In genomic region chr2:48356701-48357322, GRCh38 we compare ENCODE assay signal across 9 cellular contexts. TPM values are rescaled to one million over a fixed set of nuclear protein-coding genes. Genes with fewer than 3 reads are reported as not detected.
DNase-seq lines count a peak whose midpoint lies in the region; ATAC-seq and TF ChIP-seq lines count a peak whose summit lies in the region.
"Had no signal": no experiment of that assay in that cellular context is flagged by ENCODE, and none has a peak within 500 bp of the region (broad histone marks: within the 10 kb centered on the region; RNA-seq: fewer than 3 reads in every experiment).

No MANE protein-coding gene starts in this region.

- ATAC-seq in HG02885 (IDR thresholded peaks at IDR 0.05; ENCODE audit: poor library complexity, unreplicated experiment) (peak; percentile 71), heart right ventricle (no peak)
- ATAC-seq in effector memory CD8-positive, alpha-beta T cell (replicated peaks) = peak; percentile 94

- H3K36me3 Mint-ChIP-seq in activated T-cell treated with anti-CD3 and anti-CD28 coated beads, Interleukin-2, amount 50 U/mL, for 24 hours (ENCODE audit: low read depth) = peaks cover 80% of the 10 kb centered on the region
- peaks cover 29% of the 10 kb centered on the region for H3K36me3 Mint-ChIP-seq in effector memory CD8-positive, alpha-beta T cell (ENCODE audit: insufficient read depth)

- H3K36me3 ChIP-seq in heart right ventricle = peaks cover 0 to 14% (median 0%) of the 10 kb centered on the region in 9 donors

- peak overlapping the region in 3 of 10 donors; percentile 11 to 76 (median 44) for H3K27ac ChIP-seq in heart right ventricle

- peaks cover 3% of the 10 kb centered on the region for H3K9me3 Mint-ChIP-seq in activated T-cell treated with anti-CD3 and anti-CD28 coated beads, Interleukin-2, amount 50 U/mL, for 24 hours
- H3K9me3 Mint-ChIP-seq in effector memory CD8-positive, alpha-beta T cell = no peaks in the 10 kb centered on the region

- 54 to 57% methylated on average over 5 of the region's 5 CpGs for WGBS in heart right ventricle, 2 donors

- no peak overlapping the region for H3K4me3 ChIP-seq in heart right ventricle

- no peak for TF ChIP-seq CTCF in heart right ventricle (IDR thresholded peaks at IDR 0.05)

- peak overlapping the region; percentile 91 for H3K27ac Mint-ChIP-seq in activated T-cell treated with anti-CD3 and anti-CD28 coated beads, Interleukin-2, amount 50 U/mL, for 24 hours
- peak overlapping the region; percentile 80 to 97 for H3K27ac Mint-ChIP-seq in effector memory CD8-positive, alpha-beta T cell

- H3K4me1 Mint-ChIP-seq in activated T-cell treated with anti-CD3 and anti-CD28 coated beads, Interleukin-2, amount 50 U/mL, for 24 hours (ENCODE audit: low read depth) = peaks cover 65% of the 10 kb centered on the region
- peaks cover 39 to 60% of the 10 kb centered on the region in 2 donors for H3K4me1 Mint-ChIP-seq in effector memory CD8-positive, alpha-beta T cell (ENCODE audit: low read depth in 2 of 2)

- H3K27me3 ChIP-seq in heart right ventricle = no peaks in the 10 kb centered on the region

- no peaks in the 10 kb centered on the region for H3K27me3 Mint-ChIP-seq in activated T-cell treated with anti-CD3 and anti-CD28 coated beads, Interleukin-2, amount 50 U/mL, for 24 hours
- no peaks in the 10 kb centered on the region for H3K27me3 Mint-ChIP-seq in effector memory CD8-positive, alpha-beta T cell
- H3K27me3 Mint-ChIP-seq: brain had no signal

- intact Hi-C loops in heart right ventricle (cut with DNase I) = loop anchor here in 1 of 10 donors (10.0 kb wide), 1 partner anchor 58 kb away; no protein-coding TSS in a partner anchor

- peak overlapping the region; percentile 61 for H3K4me3 Mint-ChIP-seq in activated T-cell treated with anti-CD3 and anti-CD28 coated beads, Interleukin-2, amount 50 U/mL, for 24 hours
- peak overlapping the region; percentile 49 to 71 for H3K4me3 Mint-ChIP-seq in effector memory CD8-positive, alpha-beta T cell
- H3K4me3 Mint-ChIP-seq: brain had no signal

- no peak for DNase-seq in activated T-cell treated with anti-CD3 and anti-CD28 coated beads, Interleukin-2, amount 50 U/mL, for 24 hours
- DNase-seq in activated T-cell treated with anti-CD3 and anti-CD28 coated beads for 4 hours = no peak
- DNase-seq in NCI-H526 treated with DMSO at 0.1 percent for 48 hours (lab: John Stamatoyannopoulos, UW) = peak; percentile 25
- peak in 2 of 3 experiments; percentile 15 to 20 for DNase-seq in effector memory CD8-positive, alpha-beta T cell
- DNase-seq in NK-92 (lab: John Stamatoyannopoulos, UW; ENCODE audit: unreplicated experiment) = no peak
- DNase-seq in SHP77 treated with DMSO at 0.1 percent for 48 hours (lab: John Stamatoyannopoulos, UW) = no peak
- DNase-seq in heart right ventricle = no peak

- H3K4me1 ChIP-seq in heart right ventricle = peaks cover 3 to 63% (median 30%) of the 10 kb centered on the region in 9 donors

- H3K9me3 ChIP-seq in heart right ventricle = no peaks in the 10 kb centered on the region

RNA-seq across cellular contexts. Expression of gene FOXN2, which starts 42.3 kb away (rescaled TPM):
- 10 to 100 TPM in 6 of 10 donors, 1 to 10 TPM in 4; 9.3 to 14.1 (median 10.6) TPM for total RNA-seq in heart right ventricle
- polyA plus RNA-seq in heart right ventricle = 1 to 10 TPM; 2.5 to 2.7 TPM

Comparison
In these comparisons a context has a peak if more than half of its experiments do, and no peak if none do; other contexts are left out.
1. DNase-seq: peak in NCI-H526 treated with DMSO at 0.1 percent for 48 hours (single experiment) and effector memory CD8-positive, alpha-beta T cell (2 of 3); none in activated T-cell treated with anti-CD3 and anti-CD28 coated beads, Interleukin-2, amount 50 U/mL, for 24 hours (single experiment), activated T-cell treated with anti-CD3 and anti-CD28 coated beads for 4 hours (single experiment), NK-92 (single experiment), SHP77 treated with DMSO at 0.1 percent for 48 hours (single experiment) and heart right ventricle (0 of 2).
2. ATAC-seq: peak in HG02885 (single experiment) and effector memory CD8-positive, alpha-beta T cell (single experiment); none in heart right ventricle (0 of 8).